In genomic region chr20:16369441-16369840, GRCh38 we compare ENCODE assay signal across 17 cellular contexts.
"Had no signal": no experiment of that assay in that cellular context is flagged by ENCODE, and none has a peak within 500 bp of the region (broad histone marks: within the 10 kb centered on the region; RNA-seq: fewer than 3 reads in every experiment).

No MANE protein-coding gene starts in this region.

- H3K27me3 ChIP-seq: dorsolateral prefrontal cortex, esophagus squamous epithelium, heart right ventricle, left lung had no signal

- H3K9me3 ChIP-seq: esophagus squamous epithelium, heart right ventricle, left lung, lower lobe of right lung, mucosa of descending colon had no signal

- DNase-seq: dermis blood vessel endothelial cell; dorsolateral prefrontal cortex; effector CD4-positive, alpha-beta T cell; effector memory CD4-positive, alpha-beta T cell; esophagus squamous epithelium; foreskin melanocyte; glutamatergic neuron; head of caudate nucleus; heart right ventricle; left cardiac atrium; left lung; left ventricle myocardium superior; lower lobe of right lung; mesenchymal stem cell; mucosa of descending colon had no signal

- H3K4me3 Mint-ChIP-seq: mesothelial cell of epicardium had no signal

- H3K27ac ChIP-seq: coronary artery, dorsolateral prefrontal cortex, esophagus squamous epithelium, heart right ventricle, left lung, lower lobe of right lung had no signal

- H3K4me3 ChIP-seq: coronary artery, dorsolateral prefrontal cortex, esophagus squamous epithelium, heart right ventricle, left lung, lower lobe of right lung, mucosa of descending colon had no signal

- ATAC-seq: heart right ventricle, left cardiac atrium, left ventricle myocardium superior, lower lobe of right lung, mucosa of descending colon had no signal

- H3K4me1 ChIP-seq: esophagus squamous epithelium, left lung, lower lobe of right lung had no signal

- H3K27ac Mint-ChIP-seq: mesothelial cell of epicardium had no signal
